In the genomic region with DNA sequence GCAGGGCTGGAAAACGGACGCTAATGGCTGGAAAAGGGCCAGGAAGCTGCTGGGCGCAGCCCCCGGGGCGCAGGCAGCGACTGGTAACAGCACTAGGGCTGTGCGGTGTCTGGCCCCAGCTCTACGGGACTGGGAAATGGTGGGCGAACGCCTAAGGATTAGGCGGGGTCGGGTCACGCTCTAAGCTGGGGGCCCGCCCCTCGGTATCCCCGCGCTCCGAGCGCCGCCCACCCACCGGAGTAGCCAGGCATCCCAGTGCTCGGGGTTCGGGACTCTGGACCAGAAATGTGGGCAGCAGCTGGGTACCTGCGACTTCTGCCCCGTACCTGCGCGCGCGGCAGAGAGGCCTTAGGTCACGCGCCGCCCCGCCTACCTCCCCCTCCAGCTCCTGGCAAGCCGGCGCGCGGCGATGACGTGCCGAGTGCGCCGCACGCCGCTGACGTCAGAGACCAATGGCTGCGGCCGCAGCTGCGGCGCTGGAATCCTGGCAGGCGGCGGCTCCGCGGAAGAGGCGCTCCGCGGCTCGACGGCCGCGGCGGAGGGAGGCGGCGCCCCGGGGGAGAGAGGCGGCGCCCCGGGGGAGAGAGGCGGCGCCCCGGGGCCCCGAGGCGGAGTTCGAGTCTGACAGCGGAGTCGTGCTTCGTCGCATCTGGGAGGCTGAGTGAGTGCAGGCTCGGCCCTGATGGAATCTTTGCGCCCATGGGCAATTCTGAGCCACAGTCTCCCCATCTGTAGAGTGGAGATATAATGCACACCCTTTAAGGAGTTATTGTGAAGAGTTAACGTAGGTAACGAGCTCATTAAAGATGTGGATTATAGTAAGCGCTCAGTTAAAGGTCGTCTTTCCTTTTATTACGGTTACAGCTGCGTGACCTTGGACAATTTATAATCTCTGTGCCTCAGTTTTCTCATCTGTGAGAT, we compare ENCODE assay signal across 1 cellular context.
A peak's percentile ranks its signal among the peaks of the same experiment; 100 is the strongest.
TF ChIP-seq lines count a peak whose summit lies in the region.

TSS of gene HPS4 (minus strand) at position 345 of the 921 bp plus-strand sequence. CDS start 2,021 bp downstream, outside the sequence.
TSS of gene SRRD (plus strand) at position 439 of the 921 bp plus-strand sequence. CDS start at position 453, 14 bp downstream.

TF ChIP-seq in HepG2, 621 proteins besides CTCF, POLR2A, EP300 and RAD21 (continued from another document and continues in another):
- TF ChIP-seq CCDC6 (CRISPR knock-in tag; IDR thresholded peaks at IDR 0.05) (0 out of 2 replicates have a peak, but pooled peaks have one; percentile 27), TSC22D2 (CRISPR knock-in tag; IDR thresholded peaks at IDR 0.05; ENCODE audit: borderline replicate concordance) (peak; percentile 82; the same call in 1 of the 2 replicates), FOXP4 (CRISPR knock-in tag; IDR thresholded peaks at IDR 0.05) (peak; percentile 66; the same call in 1 of the 2 replicates), ZNF256 (CRISPR knock-in tag; conservative IDR thresholded peaks at IDR 0.05) (no peak), ZNF782 (CRISPR knock-in tag; IDR thresholded peaks at IDR 0.05; ENCODE audit: borderline replicate concordance) (peak; percentile 53; the same call in 1 of the 2 replicates), ZNF720 (CRISPR knock-in tag; IDR thresholded peaks at IDR 0.05) (no peak), ZBTB2 (CRISPR knock-in tag; IDR thresholded peaks at IDR 0.05; ENCODE audit: low read depth) (peak; percentile 89), BORCS8-MEF2B (CRISPR knock-in tag; IDR thresholded peaks at IDR 0.05) (peak; percentile 75; the same call in 1 of the 2 replicates), MLX (CRISPR knock-in tag; IDR thresholded peaks at IDR 0.05) (peak; percentile 72; the same call in 1 of the 2 replicates), SMC3 (IDR thresholded peaks at IDR 0.05; ENCODE audit: low read length) (no peak), ISL2 (CRISPR knock-in tag; IDR thresholded peaks at IDR 0.05) (peak; percentile 76), RCOR2 (CRISPR knock-in tag; IDR thresholded peaks at IDR 0.05) (peak; percentile 93), CENPBD1 (CRISPR knock-in tag; IDR thresholded peaks at IDR 0.05; ENCODE audit: borderline replicate concordance, low read depth) (no peak), HHEX (CRISPR knock-in tag; IDR thresholded peaks at IDR 0.05) (no peak), SNAPC4 (CRISPR knock-in tag; IDR thresholded peaks at IDR 0.05) (no peak), AFF4 (CRISPR knock-in tag; IDR thresholded peaks at IDR 0.05) (no peak), ZNF326 (CRISPR knock-in tag; IDR thresholded peaks at IDR 0.05; ENCODE audit: borderline replicate concordance) (no peak), ZNF264 (CRISPR knock-in tag; IDR thresholded peaks at IDR 0.05) (no peak), TERF1 (CRISPR knock-in tag; IDR thresholded peaks at IDR 0.05) (no peak), E2F5 (CRISPR knock-in tag; conservative IDR thresholded peaks at IDR 0.05) (no peak; the same call in 1 of the 2 replicates), ZNF441 (CRISPR knock-in tag; IDR thresholded peaks at IDR 0.05; ENCODE audit: borderline replicate concordance) (no peak; the same call in 1 of the 2 replicates), ZNF317 (CRISPR knock-in tag; IDR thresholded peaks at IDR 0.05) (peak; percentile 24; the same call in 1 of the 2 replicates), TCF7L2 (IDR thresholded peaks at IDR 0.05; ENCODE audit: low read depth, low read length) (no peak), NFYC (CRISPR knock-in tag; IDR thresholded peaks at IDR 0.05) (peak; percentile 41; the same call in 1 of the 2 replicates), SP5 (CRISPR knock-in tag; IDR thresholded peaks at IDR 0.05; ENCODE audit: borderline replicate concordance, low read depth) (peak; percentile 96), MED8 (CRISPR knock-in tag; IDR thresholded peaks at IDR 0.05; ENCODE audit: insufficient replicate concordance) (no peak)
- TF ChIP-seq, protein P1, sequence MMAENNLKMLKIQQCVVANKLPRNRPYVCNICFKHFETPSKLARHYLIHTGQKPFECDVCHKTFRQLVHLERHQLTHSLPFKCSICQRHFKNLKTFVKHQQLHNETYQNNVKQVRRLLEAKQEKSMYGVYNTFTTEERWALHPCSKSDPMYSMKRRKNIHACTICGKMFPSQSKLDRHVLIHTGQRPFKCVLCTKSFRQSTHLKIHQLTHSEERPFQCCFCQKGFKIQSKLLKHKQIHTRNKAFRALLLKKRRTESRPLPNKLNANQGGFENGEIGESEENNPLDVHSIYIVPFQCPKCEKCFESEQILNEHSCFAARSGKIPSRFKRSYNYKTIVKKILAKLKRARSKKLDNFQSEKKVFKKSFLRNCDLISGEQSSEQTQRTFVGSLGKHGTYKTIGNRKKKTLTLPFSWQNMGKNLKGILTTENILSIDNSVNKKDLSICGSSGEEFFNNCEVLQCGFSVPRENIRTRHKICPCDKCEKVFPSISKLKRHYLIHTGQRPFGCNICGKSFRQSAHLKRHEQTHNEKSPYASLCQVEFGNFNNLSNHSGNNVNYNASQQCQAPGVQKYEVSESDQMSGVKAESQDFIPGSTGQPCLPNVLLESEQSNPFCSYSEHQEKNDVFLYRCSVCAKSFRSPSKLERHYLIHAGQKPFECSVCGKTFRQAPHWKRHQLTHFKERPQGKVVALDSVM (CRISPR knock-in tag; IDR thresholded peaks at IDR 0.05), result no peak
- TF ChIP-seq, protein P2, sequence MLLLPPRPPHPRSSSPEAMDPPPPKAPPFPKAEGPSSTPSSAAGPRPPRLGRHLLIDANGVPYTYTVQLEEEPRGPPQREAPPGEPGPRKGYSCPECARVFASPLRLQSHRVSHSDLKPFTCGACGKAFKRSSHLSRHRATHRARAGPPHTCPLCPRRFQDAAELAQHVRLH (CRISPR knock-in tag; IDR thresholded peaks at IDR 0.05; ENCODE audit: borderline replicate concordance, low read depth), result peak; percentile 77; the same call in 1 of the 2 replicates
